In genomic region chr16:4059969-4060368, GRCh38 we compare ENCODE assay signal across 16 cellular contexts. TPM values are rescaled to one million over a fixed set of nuclear protein-coding genes. Genes with fewer than 3 reads are reported as not detected.
DNase-seq lines count a peak whose midpoint lies in the region; ATAC-seq and TF ChIP-seq lines count a peak whose summit lies in the region.
"Had no signal": no experiment of that assay in that cellular context is flagged by ENCODE, and none has a peak within 500 bp of the region (broad histone marks: within the 10 kb centered on the region; RNA-seq: fewer than 3 reads in every experiment).

No MANE protein-coding gene starts in this region.

- H3K27ac Mint-ChIP-seq in CD8-positive, alpha-beta memory T cell: peak overlapping the region; percentile 78 to 97 (median 90)
- H3K27ac Mint-ChIP-seq in effector memory CD8-positive, alpha-beta T cell: peak overlapping the region; percentile 88 to 94
- peak overlapping the region in 8 of 10 donors; percentile 46 to 90 (median 74) for H3K27ac Mint-ChIP-seq in naive thymus-derived CD8-positive, alpha-beta T cell
- H3K27ac Mint-ChIP-seq: activated naive CD8-positive, alpha-beta T cell treated with anti-CD3 and anti-CD28 coated beads, Interleukin-2, amount 10 ng/mL, durations not matched to agents 7 days and 5 days; B cell; stimulated activated memory B cell treated with anti-CD40 and anti-IgM and Interleukin-4, amounts not matched to agents 10 μg/mL and 1 μg/mL and 100 μg/mL, for 72 hours had no signal

- H3K27me3 Mint-ChIP-seq in CD8-positive, alpha-beta memory T cell: no peaks in the 10 kb centered on the region
- H3K27me3 Mint-ChIP-seq in effector memory CD8-positive, alpha-beta T cell: no peaks in the 10 kb centered on the region
- no peaks in the 10 kb centered on the region for H3K27me3 Mint-ChIP-seq in naive thymus-derived CD8-positive, alpha-beta T cell
- H3K27me3 Mint-ChIP-seq: activated naive CD8-positive, alpha-beta T cell treated with anti-CD3 and anti-CD28 coated beads, Interleukin-2, amount 10 ng/mL, durations not matched to agents 7 days and 5 days; B cell; stimulated activated memory B cell treated with anti-CD40 and anti-IgM and Interleukin-4, amounts not matched to agents 10 μg/mL and 1 μg/mL and 100 μg/mL, for 72 hours had no signal

- H3K4me1 Mint-ChIP-seq in CD8-positive, alpha-beta memory T cell: peaks cover 37 to 64% (median 46%) of the 10 kb centered on the region in 3 donors
- H3K4me1 Mint-ChIP-seq in effector memory CD8-positive, alpha-beta T cell (ENCODE audit: low read depth in 2 of 2): peaks cover 28 to 44% of the 10 kb centered on the region in 2 donors
- peaks cover 5 to 31% (median 14%) of the 10 kb centered on the region in 4 donors for H3K4me1 Mint-ChIP-seq in naive thymus-derived CD8-positive, alpha-beta T cell

- H3K4me1 ChIP-seq in CD8-positive, alpha-beta memory T cell (ENCODE audit: insufficient read depth, low read length): peaks cover 20% of the 10 kb centered on the region

- H3K4me3 Mint-ChIP-seq in CD8-positive, alpha-beta memory T cell: peak overlapping the region; percentile 4 to 82 (median 57)
- peak overlapping the region; percentile 40 to 62 for H3K4me3 Mint-ChIP-seq in effector memory CD8-positive, alpha-beta T cell
- H3K4me3 Mint-ChIP-seq in naive thymus-derived CD8-positive, alpha-beta T cell: peak overlapping the region in 7 of 10 donors; percentile 7 to 60 (median 39)
- H3K4me3 Mint-ChIP-seq: activated naive CD8-positive, alpha-beta T cell treated with anti-CD3 and anti-CD28 coated beads, Interleukin-2, amount 10 ng/mL, durations not matched to agents 7 days and 5 days; B cell; stimulated activated memory B cell treated with anti-CD40 and anti-IgM and Interleukin-4, amounts not matched to agents 10 μg/mL and 1 μg/mL and 100 μg/mL, for 72 hours had no signal

- no peaks in the 10 kb centered on the region for H3K27me3 ChIP-seq in CD8-positive, alpha-beta memory T cell (ENCODE audit: insufficient read depth, low read length, poor library complexity, severe bottlenecking)
- H3K27me3 ChIP-seq in H7 (ENCODE audit: control insufficient read depth, insufficient read depth, low read length): no peaks in the 10 kb centered on the region

- peaks cover 7% of the 10 kb centered on the region for H3K9me3 ChIP-seq in CD8-positive, alpha-beta memory T cell (ENCODE audit: low read length)
- H3K9me3 ChIP-seq: neutrophil had no signal

- H3K36me3 Mint-ChIP-seq in CD8-positive, alpha-beta memory T cell: peaks cover 3 to 45% (median 12%) of the 10 kb centered on the region in 3 donors
- peaks cover 10% of the 10 kb centered on the region for H3K36me3 Mint-ChIP-seq in effector memory CD8-positive, alpha-beta T cell (ENCODE audit: insufficient read depth)
- H3K36me3 Mint-ChIP-seq in naive thymus-derived CD8-positive, alpha-beta T cell: peaks cover 2 to 28% (median 19%) of the 10 kb centered on the region in 3 donors

- DNase-seq in CD8-positive, alpha-beta memory T cell: peak in 3 of 5 donors; percentile 9 to 51 (median 36)
- peak; percentile 30 to 36 (median 35) for DNase-seq in effector memory CD8-positive, alpha-beta T cell
- peak in 3 of 10 donors; percentile 4 to 24 (median 14) for DNase-seq in naive thymus-derived CD8-positive, alpha-beta T cell
- DNase-seq in H7: no peak
- no peak for DNase-seq in stimulated activated CD4-positive, alpha-beta T cell treated with anti-CD3 and anti-CD28 coated beads, Interleukin-4, amount 100 ng/mL, for 4 hours
- DNase-seq: activated CD4-positive, alpha-beta T cell treated with anti-CD3 and anti-CD28 coated beads, Interleukin-2, amount 50 U/mL, for 48 hours; activated naive CD8-positive, alpha-beta T cell treated with anti-CD3 and anti-CD28 coated beads, Interleukin-2, amount 10 ng/mL, durations not matched to agents 7 days and 5 days; mammary epithelial cell; MV-4-11; NCI-H2081 treated with DMSO at 0.1 percent for 48 hours; SHP77 treated with DMSO at 0.1 percent for 48 hours had no signal

- no peak overlapping the region for H3K4me3 ChIP-seq in CD8-positive, alpha-beta memory T cell (ENCODE audit: low read length)
- no peak overlapping the region for H3K4me3 ChIP-seq in H7 (ENCODE audit: insufficient read depth, low read depth, low read length)

- peaks cover 29 to 42% (median 30%) of the 10 kb centered on the region in 5 donors for H3K9me3 Mint-ChIP-seq in CD8-positive, alpha-beta memory T cell
- H3K9me3 Mint-ChIP-seq in effector memory CD8-positive, alpha-beta T cell: peaks cover 2 to 7% of the 10 kb centered on the region in 2 donors
- H3K9me3 Mint-ChIP-seq in naive thymus-derived CD8-positive, alpha-beta T cell: peaks cover 0 to 48% (median 29%) of the 10 kb centered on the region in 9 donors

- CTCF ChIA-PET in CD8-positive, alpha-beta memory T cell (lab: Charles Lee): interaction anchor here (1.2 kb wide), 1 partner anchor 55 kb away, joined by 3 read pairs; no protein-coding TSS in a partner anchor

- peak; percentile 91 for ATAC-seq in effector memory CD8-positive, alpha-beta T cell (replicated peaks)
- ATAC-seq in naive thymus-derived CD8-positive, alpha-beta T cell: peak in 1 of 2 donors; percentile 22
- no peak for ATAC-seq in GM19455 (IDR thresholded peaks at IDR 0.05; ENCODE audit: unreplicated experiment)
- ATAC-seq: stimulated activated memory B cell treated with anti-CD40 and anti-IgM and Interleukin-4, amounts not matched to agents 10 μg/mL and 1 μg/mL and 100 μg/mL, for 72 hours had no signal

- POLR2A ChIA-PET in CD8-positive, alpha-beta memory T cell (lab: Charles Lee): interaction anchor here (0.7 kb wide), 1 partner anchor 1277 kb away, joined by 4 read pairs; no protein-coding TSS in a partner anchor
- POLR2A ChIA-PET in naive thymus-derived CD8-positive, alpha-beta T cell (lab: Charles Lee): interaction anchor here (1.4 kb wide), 1 partner anchor 23 kb away, joined by 3 read pairs; no protein-coding TSS in a partner anchor

- no peaks in the 10 kb centered on the region for H3K36me3 ChIP-seq in CD8-positive, alpha-beta memory T cell (ENCODE audit: insufficient read depth, low read length)
- no peaks in the 10 kb centered on the region for H3K36me3 ChIP-seq in H7 (replicated peaks; ENCODE audit: control insufficient read depth, insufficient read depth, low read length)
- H3K36me3 ChIP-seq: neutrophil had no signal

- H3K27ac ChIP-seq in CD8-positive, alpha-beta memory T cell (ENCODE audit: low read depth, low read length): no peak overlapping the region
- H3K27ac ChIP-seq: neutrophil had no signal

TF ChIP-seq in PFSK-1, 5 proteins besides CTCF, POLR2A, EP300 and RAD21:
- peak; percentile 82 for TF ChIP-seq FOXP2 (optimal IDR thresholded peaks at IDR 0.05; ENCODE audit: borderline replicate concordance, extremely low read depth, extremely low read length, insufficient read depth)
- TF ChIP-seq REST (IDR thresholded peaks at IDR 0.05; ENCODE audit: insufficient read depth in 1 of 2, low read depth in 2 of 2, low read length in 2 of 2): no peak

RNA-seq across cellular contexts. Expression of gene ADCY9, which starts 56.3 kb away (rescaled TPM):
- total RNA-seq in CD8-positive, alpha-beta memory T cell: 1 to 10 TPM; 8.2 to 9.2 TPM
- polyA plus RNA-seq in CD8-positive, alpha-beta memory T cell: 1.2 TPM
- polyA plus RNA-seq in PFSK-1 (2012; ENCODE audit: insufficient read length, low read depth): 14.4 TPM
- total RNA-seq in naive thymus-derived CD8-positive, alpha-beta T cell: 1 to 10 TPM; 6.2 to 6.5 TPM
- under 1 TPM; 0.20 to 0.75 (median 0.71) TPM for polyA plus RNA-seq in naive thymus-derived CD8-positive, alpha-beta T cell
- 6.0 and 6.5 TPM in 2 replicates for total RNA-seq in H7 (2014; rRNA removed; shearing (Covaris generic))

Comparison
In these comparisons a context has a peak if more than half of its experiments do, and no peak if none do; other contexts are left out.
1. DNase-seq: peak in CD8-positive, alpha-beta memory T cell (3 of 5) and effector memory CD8-positive, alpha-beta T cell (3 of 3); none in H7 (single experiment) and stimulated activated CD4-positive, alpha-beta T cell treated with anti-CD3 and anti-CD28 coated beads, Interleukin-4, amount 100 ng/mL, for 4 hours (0 of 2).
2. Peak in every context shown above with its lines, with median percentiles within 50 percentile points of each other: H3K27ac Mint-ChIP-seq and H3K4me3 Mint-ChIP-seq.